1 cellular context compared by ENCODE assay signal in the genomic region with DNA sequence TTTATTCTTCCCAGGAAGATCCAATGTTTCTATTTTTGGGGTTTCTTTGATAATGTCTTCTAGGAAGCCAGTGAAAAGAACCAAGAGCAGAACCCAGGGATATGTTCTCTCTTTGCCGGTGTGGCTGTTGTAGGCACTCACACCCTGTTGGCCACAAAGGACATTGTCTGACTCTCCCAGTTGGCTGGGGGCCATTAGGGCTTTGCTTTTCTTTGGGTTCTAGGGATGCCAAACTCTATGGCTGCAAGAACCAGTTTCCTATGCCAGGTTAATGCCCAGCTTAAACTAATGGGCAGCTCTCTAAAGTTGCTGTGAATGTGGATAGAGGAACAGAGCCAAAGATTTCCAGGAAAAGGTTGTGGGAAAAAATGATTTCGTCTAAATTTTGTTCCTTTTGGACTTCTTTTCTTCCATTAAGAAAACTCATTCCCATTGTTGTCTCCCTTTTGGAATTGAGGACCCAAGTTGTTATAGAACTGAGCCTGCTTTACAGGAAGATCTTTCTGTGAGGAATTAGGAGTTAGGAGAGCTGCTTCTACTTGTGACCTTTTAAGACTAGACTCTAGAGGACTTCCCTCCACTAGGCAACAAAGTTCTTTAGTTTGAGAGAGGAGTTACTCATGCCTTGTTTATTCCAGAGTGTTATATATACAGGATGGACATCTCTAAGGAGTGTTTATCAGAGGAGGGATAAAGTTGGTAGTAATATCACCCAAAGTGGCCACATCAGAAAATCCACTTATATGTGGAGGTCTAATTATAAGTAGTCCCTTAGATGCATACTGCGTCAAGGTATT.
TF ChIP-seq lines count a peak whose summit lies in the region.

No MANE protein-coding gene starts in this region.

TF ChIP-seq in HepG2, 621 proteins besides CTCF, POLR2A, EP300 and RAD21:
- TF ChIP-seq PAF1 (CRISPR knock-in tag; IDR thresholded peaks at IDR 0.05) (no peak), FOXK2 (IDR thresholded peaks at IDR 0.05) (no peak), YEATS4 (CRISPR knock-in tag; IDR thresholded peaks at IDR 0.05; ENCODE audit: borderline replicate concordance) (no peak), DPF2 (CRISPR knock-in tag; IDR thresholded peaks at IDR 0.05; ENCODE audit: borderline replicate concordance, low read depth) (no peak), MLX (CRISPR knock-in tag; IDR thresholded peaks at IDR 0.05) (no peak), ZNF44 (CRISPR knock-in tag; IDR thresholded peaks at IDR 0.05) (no peak)
